Comparison of ENCODE assay signal across 9 cellular contexts in the genomic region with DNA sequence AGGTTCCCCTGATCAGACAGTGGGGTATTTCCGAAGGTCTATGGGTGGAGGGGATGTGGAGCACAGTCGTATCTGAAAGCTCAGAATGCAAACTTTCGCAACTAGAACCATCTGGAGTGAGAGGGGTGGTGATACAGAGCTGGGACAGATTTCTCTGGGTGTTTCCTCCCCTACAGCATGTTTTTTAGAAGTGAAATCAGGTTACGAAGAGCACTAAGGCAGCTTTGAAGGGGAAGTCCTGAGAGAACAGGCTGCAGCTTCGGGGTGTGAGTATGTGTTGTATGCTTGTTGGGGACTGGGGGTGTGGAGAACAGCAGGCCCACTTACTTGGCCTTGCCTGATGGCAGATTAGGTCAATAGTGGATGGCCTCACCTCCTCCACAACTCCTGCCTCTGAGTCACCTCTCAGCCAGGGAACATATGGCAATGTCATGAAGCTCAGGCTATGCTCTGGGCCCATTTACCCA.
DNase-seq lines count a peak whose midpoint lies in the region; ATAC-seq lines count a peak whose summit lies in the region.
"Had no signal": no experiment of that assay in that cellular context is flagged by ENCODE, and none has a peak within 500 bp of the region (broad histone marks: within the 10 kb centered on the region; RNA-seq: fewer than 3 reads in every experiment).

No MANE protein-coding gene starts in this region.

- peak overlapping the region; percentile 27 to 86 (median 70) for H3K4me3 Mint-ChIP-seq in naive thymus-derived CD4-positive, alpha-beta T cell

- peak overlapping the region; percentile 93 to 100 (median 98) for H3K27ac Mint-ChIP-seq in naive thymus-derived CD4-positive, alpha-beta T cell

- DNase-seq in T follicular helper cell (ENCODE audit: low read depth) (peak; percentile 33), NCI-H446 (lab: John Stamatoyannopoulos, UW) (no peak), NCI-H146 (lab: John Stamatoyannopoulos, UW) (no peak), SHP77 (lab: John Stamatoyannopoulos, UW) (no peak), RPMI8226 (no peak)
- peak in 8 of 9 donors; percentile 55 to 84 (median 66) for DNase-seq in naive thymus-derived CD4-positive, alpha-beta T cell

- CTCF ChIA-PET in naive thymus-derived CD4-positive, alpha-beta T cell (lab: Charles Lee) = interaction anchor here (0.6 to 10.5 kb wide), 7 partner anchors 13 to 122 kb away, joined by 3 to 139 read pairs (median 8); a partner anchor contains a TSS

- H3K36me3 ChIP-seq in naive thymus-derived CD4-positive, alpha-beta T cell (ENCODE audit: control insufficient read depth in 2 of 3, insufficient read depth in 3 of 3, low read length in 3 of 3) = no peaks in the 10 kb centered on the region

- intact Hi-C loops in naive thymus-derived CD4-positive, alpha-beta T cell (cut with micrococcal nuclease) = loop anchor here in 1 of 2 donors (1.0 kb wide), 3 partner anchors 12 to 107 kb away; a partner anchor contains a TSS

- POLR2A ChIA-PET in naive thymus-derived CD4-positive, alpha-beta T cell (lab: Charles Lee) = interaction anchor here (1.0 to 15.9 kb wide), 10 partner anchors 8 to 119 kb away, joined by 3 to 548 read pairs (median 10); a partner anchor contains a TSS

- peaks cover 48 to 89% (median 81%) of the 10 kb centered on the region in 7 donors for H3K4me1 Mint-ChIP-seq in naive thymus-derived CD4-positive, alpha-beta T cell

- peaks cover 73 to 75% of the 10 kb centered on the region in 2 donors for H3K4me1 ChIP-seq in naive thymus-derived CD4-positive, alpha-beta T cell (ENCODE audit: control insufficient read depth in 2 of 2, insufficient read depth in 2 of 2, low read length in 2 of 2)

- H3K27ac ChIP-seq in naive thymus-derived CD4-positive, alpha-beta T cell (ENCODE audit: low read depth, low read length) = peak overlapping the region; percentile 90
- H3K27ac ChIP-seq: KMS-11 had no signal

- H3K27me3 ChIP-seq in naive thymus-derived CD4-positive, alpha-beta T cell (ENCODE audit: control insufficient read depth in 2 of 2, insufficient read depth in 2 of 2, low read length in 2 of 2) = no peaks in the 10 kb centered on the region

- peaks cover 0 to 16% (median 0%) of the 10 kb centered on the region in 5 donors for H3K36me3 Mint-ChIP-seq in naive thymus-derived CD4-positive, alpha-beta T cell

- H3K27me3 Mint-ChIP-seq in naive thymus-derived CD4-positive, alpha-beta T cell = no peaks in the 10 kb centered on the region

- peak; percentile 62 for ATAC-seq in GM18517 (IDR thresholded peaks at IDR 0.05; ENCODE audit: unreplicated experiment)
- peak; percentile 55 for ATAC-seq in HG02588 (IDR thresholded peaks at IDR 0.05; ENCODE audit: unreplicated experiment)
- peak; percentile 79 for ATAC-seq in naive thymus-derived CD4-positive, alpha-beta T cell

- no peaks in the 10 kb centered on the region for H3K9me3 ChIP-seq in naive thymus-derived CD4-positive, alpha-beta T cell (ENCODE audit: control insufficient read depth in 2 of 3, low read length in 3 of 3)

- peak overlapping the region; percentile 28 for H3K4me3 ChIP-seq in naive thymus-derived CD4-positive, alpha-beta T cell (ENCODE audit: low read length)

- H3K9me3 Mint-ChIP-seq in naive thymus-derived CD4-positive, alpha-beta T cell = peaks cover 0 to 7% (median 0%) of the 10 kb centered on the region in 11 donors

Comparison
In these comparisons a context has a peak if more than half of its experiments do, and no peak if none do; other contexts are left out.
1. DNase-seq: peak in T follicular helper cell (single experiment) and naive thymus-derived CD4-positive, alpha-beta T cell (8 of 9); none in NCI-H446 (0 of 2), NCI-H146 (single experiment), SHP77 (0 of 2) and RPMI8226 (single experiment).
2. Peak in every context shown above with its lines, with median percentiles within 50 percentile points of each other: ATAC-seq.